In genomic region chr2:176812376-176812775, GRCh38 we compare ENCODE assay signal across 13 cellular contexts.
A peak's percentile ranks its signal among the peaks of the same experiment; 100 is the strongest.
DNase-seq lines count a peak whose midpoint lies in the region; ATAC-seq and TF ChIP-seq lines count a peak whose summit lies in the region.
"Had no signal": no experiment of that assay in that cellular context is flagged by ENCODE, and none has a peak within 500 bp of the region (broad histone marks: within the 10 kb centered on the region; RNA-seq: fewer than 3 reads in every experiment).

No MANE protein-coding gene starts in this region.

- no peaks in the 10 kb centered on the region for H3K36me3 ChIP-seq in HAP-1 (replicated peaks)
- H3K36me3 ChIP-seq in adrenal gland (replicated peaks in 1 of 2) = no peaks in the 10 kb centered on the region
- H3K36me3 ChIP-seq: MG63 had no signal

- no peak for TF ChIP-seq POLR2A in adrenal gland (IDR thresholded peaks at IDR 0.05)

- H3K4me1 ChIP-seq in HAP-1 = peaks cover 3% of the 10 kb centered on the region
- H3K4me1 ChIP-seq in adrenal gland (replicated peaks in 1 of 2) = peaks cover 16 to 30% of the 10 kb centered on the region in 2 donors

- DNase-seq in DMS53 (lab: John Stamatoyannopoulos, UW) (peak; percentile 62), HAP-1 (ENCODE audit: low spot score in 2 of 2) (peak; percentile 41 to 71), adrenal gland (peak; percentile 32 to 76 (median 46)), putamen (ENCODE audit: low spot score) (peak; percentile 29)
- DNase-seq in activated CD4-positive, alpha-beta T cell treated with anti-CD3 and anti-CD28 coated beads, Interleukin-2, amount 50 U/mL, for 48 hours = no peak
- DNase-seq: CD4-positive, alpha-beta memory T cell; MG63; NCI-H187 treated with DMSO at 0.1 percent for 48 hours; NCI-H524; T-helper 1 cell had no signal

- no peak for TF ChIP-seq CTCF in adrenal gland (IDR thresholded peaks at IDR 0.05)

- 0 out of 2 replicates have a peak, but pooled peaks cover 2% of the 10 kb centered on the region for H3K9me3 ChIP-seq in HAP-1
- no peaks in the 10 kb centered on the region for H3K9me3 ChIP-seq in adrenal gland (replicated peaks in 1 of 3)
- H3K9me3 ChIP-seq: MG63 had no signal

- intact Hi-C loops in adrenal gland (cut with DNase I) = loop anchor here (10.0 kb wide), 3 partner anchors 168 to 688 kb away; partner anchors contain the start of genes HOXD8 (in 1 of the 2) and HOXD9 (in 1 of the 2)

- no peaks in the 10 kb centered on the region for H3K27me3 ChIP-seq in HAP-1 (ENCODE audit: low read depth)
- H3K27me3 ChIP-seq in adrenal gland = no peaks in the 10 kb centered on the region
- H3K27me3 ChIP-seq: MG63 had no signal

- peak overlapping the region in 3 of 5 donors; percentile 44 to 71 (median 56) for H3K27ac ChIP-seq in adrenal gland

- no peak for ATAC-seq in HG02840 (IDR thresholded peaks at IDR 0.05; ENCODE audit: low FRiP score, unreplicated experiment)
- no peak for ATAC-seq in GM21526 (IDR thresholded peaks at IDR 0.05; ENCODE audit: low FRiP score, unreplicated experiment)
- ATAC-seq: SK-N-SH treated with all-trans-retinoic acid at 6 μM for 48 hours had no signal

- WGBS in adrenal gland, 4 donors = 20 to 41% (median 30%) methylated on average over 3 of the region's 3 CpGs

- H3K4me3 ChIP-seq in HAP-1 = no peak overlapping the region
- H3K4me3 ChIP-seq in adrenal gland = no peak overlapping the region
- H3K4me3 ChIP-seq: MG63 had no signal

- in situ Hi-C loops in HAP-1 (cut with MboI; ENCODE audit: low sequenced_read_pairs) = loop anchor here (10.0 kb wide), 2 partner anchors 332 to 688 kb away; partner anchors contain the start of genes HOXD8 and HOXD9

Comparison
In these comparisons a context has a peak if more than half of its experiments do, and no peak if none do; other contexts are left out.
1. DNase-seq: peak in DMS53 (single experiment), HAP-1 (2 of 2), adrenal gland (7 of 7) and putamen (single experiment); none in activated CD4-positive, alpha-beta T cell treated with anti-CD3 and anti-CD28 coated beads, Interleukin-2, amount 50 U/mL, for 48 hours (0 of 2).